In the genomic region with DNA sequence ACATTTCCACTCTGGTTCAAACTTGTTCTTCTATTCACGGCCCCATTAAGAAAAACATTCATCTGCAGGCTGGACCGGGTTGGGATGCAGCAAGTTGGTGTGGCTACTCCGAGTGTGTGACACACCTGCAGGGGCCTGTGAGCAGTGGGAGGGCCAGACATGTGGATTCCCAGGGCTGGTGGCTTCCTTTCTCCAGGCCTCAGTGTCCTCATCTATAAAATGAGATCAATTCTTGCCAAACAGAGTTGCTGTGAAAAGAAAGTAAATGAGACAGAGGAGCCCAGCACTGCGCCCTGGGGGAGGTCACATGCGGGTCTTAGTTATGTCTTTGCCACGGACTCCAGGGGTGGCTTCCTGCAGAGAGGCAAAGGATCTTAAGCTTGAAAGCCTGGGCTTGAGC, we compare ENCODE assay signal across 14 cellular contexts. TPM values are rescaled to one million over a fixed set of nuclear protein-coding genes. Genes with fewer than 3 reads are reported as not detected.
DNase-seq lines count a peak whose midpoint lies in the region; ATAC-seq and TF ChIP-seq lines count a peak whose summit lies in the region.
"Had no signal": no experiment of that assay in that cellular context is flagged by ENCODE, and none has a peak within 500 bp of the region (broad histone marks: within the 10 kb centered on the region; RNA-seq: fewer than 3 reads in every experiment).

No MANE protein-coding gene starts in this region.

- H3K27ac ChIP-seq in BLaER1 (peak overlapping the region; percentile 25), RWPE1 (peak overlapping the region; percentile 100), fibroblast of lung (ENCODE audit: insufficient read depth, low read length) (no peak overlapping the region), parathyroid adenoma (peak overlapping the region; percentile 51)
- H3K27ac ChIP-seq: VCaP had no signal

- H3K4me2 ChIP-seq in BLaER1 = peak overlapping the region; percentile 82
- H3K4me2 ChIP-seq in fibroblast of lung (ENCODE audit: extremely low read depth, insufficient read depth, low read length) = no peak overlapping the region
- H3K4me2 ChIP-seq in parathyroid adenoma (ENCODE audit: low read length) = no peak overlapping the region

- peaks cover 18% of the 10 kb centered on the region for H3K36me3 ChIP-seq in BLaER1
- H3K36me3 ChIP-seq in fibroblast of lung (ENCODE audit: control insufficient read depth, insufficient read depth, low read length) = peaks cover 11% of the 10 kb centered on the region
- no peaks in the 10 kb centered on the region for H3K36me3 ChIP-seq in parathyroid adenoma (ENCODE audit: control insufficient read depth, insufficient read depth, low read length)
- H3K36me3 ChIP-seq in mucosa of descending colon (ENCODE audit: low read depth) = no peaks in the 10 kb centered on the region

- H3K9ac ChIP-seq in BLaER1 (peak overlapping the region; percentile 47; the same call in 1 of the 2 replicates), fibroblast of lung (ENCODE audit: insufficient read depth, low read length) (peak overlapping the region; percentile 2), parathyroid adenoma (no peak overlapping the region)

- intact Hi-C loops in head of caudate nucleus (cut with DNase I) (no loop called here), mucosa of descending colon (cut with DNase I, micrococcal nuclease) (no loop called here)

- H3K9me3 ChIP-seq in BLaER1 (no peaks in the 10 kb centered on the region), fibroblast of lung (ENCODE audit: control insufficient read depth, insufficient read depth, low read depth, low read length) (no peaks in the 10 kb centered on the region), parathyroid adenoma (ENCODE audit: control insufficient read depth, low read length) (no peaks in the 10 kb centered on the region), mucosa of descending colon (no peaks in the 10 kb centered on the region)
- H3K9me3 ChIP-seq: upper lobe of left lung had no signal

- H4K20me1 ChIP-seq in BLaER1 (peaks cover 66% of the 10 kb centered on the region), fibroblast of lung (ENCODE audit: control insufficient read depth, extremely low read depth, insufficient read depth, low read length) (no peaks in the 10 kb centered on the region)

- H3K79me2 ChIP-seq in fibroblast of lung (ENCODE audit: control insufficient read depth, insufficient read depth, low read length) (peaks cover 32% of the 10 kb centered on the region), parathyroid adenoma (peaks cover 6% of the 10 kb centered on the region)

- no peak overlapping the region for H2AFZ ChIP-seq in fibroblast of lung (ENCODE audit: low read length)
- no peak overlapping the region for H2AFZ ChIP-seq in parathyroid adenoma

- H3K4me1 ChIP-seq in BLaER1 (peaks cover 91% of the 10 kb centered on the region), fibroblast of lung (ENCODE audit: control insufficient read depth, extremely low read depth, insufficient read depth, low read length) (peaks cover 18% of the 10 kb centered on the region), parathyroid adenoma (peaks cover 9% of the 10 kb centered on the region), mucosa of descending colon (ENCODE audit: low read depth) (peaks cover 4% of the 10 kb centered on the region)

- POLR2A ChIA-PET in RWPE1 (lab: Yijun Ruan, JAX; ENCODE audit: low non-redundant PET) = no interaction called here

- ATAC-seq in HG03432 (IDR thresholded peaks at IDR 0.05; ENCODE audit: unreplicated experiment) (no peak), mucosa of descending colon (no peak)
- ATAC-seq: PC-3 had no signal

- DNase-seq in RWPE1 (ENCODE audit: low spot score) (no peak), fibroblast of lung (ENCODE audit: low read depth in 2 of 2) (no peak), AML-193 (lab: John Stamatoyannopoulos, UW) (no peak), head of caudate nucleus (no peak), mucosa of descending colon (no peak)
- DNase-seq: activated naive CD4-positive, alpha-beta T cell treated with anti-CD3 and anti-CD28 coated beads, Interleukin-2, amount 10 ng/mL, durations not matched to agents 7 days and 5 days; NCI-H1694 treated with DMSO at 0.1 percent for 48 hours; NCI-H510A; PC-3; upper lobe of left lung had no signal

- CTCF ChIA-PET in RWPE1 (lab: Yijun Ruan, JAX) = interaction anchor here (0.5 to 1.0 kb wide), 2 partner anchors 24 to 48 kb away, joined by 3 read pairs; no protein-coding TSS in a partner anchor

- H3K4me3 ChIP-seq in BLaER1 (no peak overlapping the region), fibroblast of lung (replicated peaks in 1 of 4; ENCODE audit: control extremely low read depth in 1 of 4, insufficient read depth in 1 of 4, low read depth in 3 of 4, low read length in 4 of 4) (no peak overlapping the region), parathyroid adenoma (ENCODE audit: low read depth, low read length) (no peak overlapping the region), mucosa of descending colon (no peak overlapping the region)
- H3K4me3 ChIP-seq: upper lobe of left lung had no signal

- TF ChIP-seq CTCF in RWPE1 (conservative IDR thresholded peaks at IDR 0.05; ENCODE audit: low read depth) (no peak), fibroblast of lung (conservative IDR thresholded peaks at IDR 0.05 in 1 of 2, IDR thresholded peaks at IDR 0.05 in 1 of 2; ENCODE audit: low read depth in 1 of 2, low read length in 2 of 2) (no peak), parathyroid adenoma (IDR thresholded peaks at IDR 0.05) (no peak), mucosa of descending colon (IDR thresholded peaks at IDR 0.05) (no peak)

- H3K27me3 ChIP-seq in BLaER1 (no peaks in the 10 kb centered on the region), fibroblast of lung (ENCODE audit: control insufficient read depth, insufficient read depth, low read length) (no peaks in the 10 kb centered on the region), parathyroid adenoma (ENCODE audit: control insufficient read depth, insufficient read depth, low read length) (no peaks in the 10 kb centered on the region)
- H3K27me3 ChIP-seq: upper lobe of left lung had no signal

RNA-seq across cellular contexts. Expression of gene MICALL1, which starts 5.2 kb away (rescaled TPM):
- total RNA-seq in fibroblast of lung = 17.2 and 17.7 TPM in 2 replicates
- polyA plus RNA-seq in fibroblast of lung = 19.5 and 20.1 TPM in 2 replicates
- polyA plus RNA-seq in fibroblast of lung (2012) = 22.3 and 26.2 TPM in 2 replicates
- polyA minus RNA-seq in fibroblast of lung (ENCODE audit: low replicate concordance) = 54.0 TPM in 2 replicates
- total RNA-seq in mucosa of descending colon = 100 to 1,000 TPM in 1 of 3 donors, 10 to 100 TPM in 2; 26.1 to 100 (median 28.6) TPM

RNA-seq across cellular contexts. Expression of gene C22orf23, which starts 42.1 kb away (rescaled TPM):
- total RNA-seq in fibroblast of lung = 0.17 and 0.26 TPM in 2 replicates
- 0.37 and 0.43 TPM in 2 replicates for polyA plus RNA-seq in fibroblast of lung
- 0.73 and 1.3 TPM in 2 replicates for polyA plus RNA-seq in fibroblast of lung (2012)
- not detected in 2 replicates for polyA minus RNA-seq in fibroblast of lung (ENCODE audit: low replicate concordance)
- total RNA-seq in mucosa of descending colon = not detected

RNA-seq across cellular contexts. Expression of gene POLR2F, which starts 42.2 kb away (rescaled TPM):
- 31.9 and 47.3 TPM in 2 replicates for total RNA-seq in fibroblast of lung
- polyA plus RNA-seq in fibroblast of lung = 82.0 and 109 TPM in 2 replicates
- 131 and 159 TPM in 2 replicates for polyA plus RNA-seq in fibroblast of lung (2012)
- 32.9 and 33.0 TPM in 2 replicates for polyA minus RNA-seq in fibroblast of lung (ENCODE audit: low replicate concordance)
- 10 to 100 TPM; 54.4 to 69.3 (median 61.3) TPM for total RNA-seq in mucosa of descending colon
